9 cellular contexts compared by ENCODE assay signal in genomic region chr21:30497065-30497464, GRCh38. TPM values are rescaled to one million over a fixed set of nuclear protein-coding genes. Genes with fewer than 3 reads are reported as not detected.
"Had no signal": no experiment of that assay in that cellular context is flagged by ENCODE, and none has a peak within 500 bp of the region (broad histone marks: within the 10 kb centered on the region; RNA-seq: fewer than 3 reads in every experiment).

KRTAP19-4 (minus strand) TSS chr21:30497165; CDS start chr21:30497110, 55 bp downstream.

- DNase-seq: GDM1, GF-D8 had no signal

- H3K4me3 ChIP-seq: GM12878 had no signal

- FAIRE-seq: G401.6, GM12878, GM12891, GM12892, GM18507, GM19239 had no signal

- ATAC-seq: GM12878 had no signal

RNA-seq across cellular contexts. Expression of gene KRTAP19-4, which starts in this region (rescaled TPM):
- total RNA-seq: G401, GM12878 had no signal
